ENCODE assay signal across 34 cellular contexts in genomic region chr14:33643782-33644181, GRCh38.
"Had no signal": no experiment of that assay in that cellular context is flagged by ENCODE, and none has a peak within 500 bp of the region (broad histone marks: within the 10 kb centered on the region; RNA-seq: fewer than 3 reads in every experiment).

No MANE protein-coding gene starts in this region.

- ATAC-seq: activated CD8-positive, alpha-beta memory T cell treated with anti-CD3 and anti-CD28 coated beads, Interleukin-2, amount 10 ng/mL, durations not matched to agents 7 days and 5 days; activated T-helper 17 cell treated with anti-CD3 and anti-CD28 coated beads, Interleukin-2, amount 50 U/mL, for 72 hours; Panc1 had no signal

- H3K27me3 Mint-ChIP-seq: activated CD4-positive, alpha-beta memory T cell treated with anti-CD3 and anti-CD28 coated beads, Interleukin-2, amount 10 ng/mL, durations not matched to agents 7 days and 5 days; activated CD8-positive, alpha-beta memory T cell treated with anti-CD3 and anti-CD28 coated beads, Interleukin-2, amount 10 ng/mL, durations not matched to agents 7 days and 5 days; activated naive CD8-positive, alpha-beta T cell treated with anti-CD3 and anti-CD28 coated beads for 36 hours; central memory CD8-positive, alpha-beta T cell had no signal

- H3K36me3 ChIP-seq: cardiac muscle cell, MG63, SJCRH30, WERI-Rb-1 had no signal

- H3K27me3 ChIP-seq: cardiac muscle cell, MG63, SJCRH30 had no signal

- H3K9me3 Mint-ChIP-seq: activated CD4-positive, alpha-beta memory T cell treated with anti-CD3 and anti-CD28 coated beads, Interleukin-2, amount 10 ng/mL, durations not matched to agents 7 days and 5 days; activated naive CD8-positive, alpha-beta T cell treated with anti-CD3 and anti-CD28 coated beads for 36 hours; activated T-helper 17 cell treated with anti-CD3 and anti-CD28 coated beads, Interleukin-2, amount 50 U/mL, for 72 hours had no signal

- H3K4me1 Mint-ChIP-seq: activated CD4-positive, alpha-beta memory T cell treated with anti-CD3 and anti-CD28 coated beads, Interleukin-2, amount 10 ng/mL, durations not matched to agents 7 days and 5 days; activated CD8-positive, alpha-beta memory T cell treated with anti-CD3 and anti-CD28 coated beads, Interleukin-2, amount 10 ng/mL, durations not matched to agents 7 days and 5 days; activated naive CD8-positive, alpha-beta T cell treated with anti-CD3 and anti-CD28 coated beads for 36 hours; activated T-helper 17 cell treated with anti-CD3 and anti-CD28 coated beads, Interleukin-2, amount 50 U/mL, for 72 hours; central memory CD8-positive, alpha-beta T cell had no signal

- H3K4me1 ChIP-seq: SJCRH30 had no signal

- H3K4me3 Mint-ChIP-seq: activated CD4-positive, alpha-beta memory T cell treated with anti-CD3 and anti-CD28 coated beads, Interleukin-2, amount 10 ng/mL, durations not matched to agents 7 days and 5 days; activated CD8-positive, alpha-beta memory T cell treated with anti-CD3 and anti-CD28 coated beads, Interleukin-2, amount 10 ng/mL, durations not matched to agents 7 days and 5 days; activated naive CD8-positive, alpha-beta T cell treated with anti-CD3 and anti-CD28 coated beads for 36 hours; activated T-helper 17 cell treated with anti-CD3 and anti-CD28 coated beads, Interleukin-2, amount 50 U/mL, for 72 hours; central memory CD8-positive, alpha-beta T cell had no signal

- H3K27ac ChIP-seq: cardiac muscle cell, SJCRH30, SK-N-MC, WERI-Rb-1 had no signal

- H3K4me3 ChIP-seq: cardiac muscle cell, MG63, SJCRH30, SK-N-MC had no signal

- H3K36me3 Mint-ChIP-seq: activated CD8-positive, alpha-beta memory T cell treated with anti-CD3 and anti-CD28 coated beads, Interleukin-2, amount 10 ng/mL, durations not matched to agents 7 days and 5 days; activated naive CD8-positive, alpha-beta T cell treated with anti-CD3 and anti-CD28 coated beads for 36 hours had no signal

- H3K27ac Mint-ChIP-seq: activated CD4-positive, alpha-beta memory T cell treated with anti-CD3 and anti-CD28 coated beads, Interleukin-2, amount 10 ng/mL, durations not matched to agents 7 days and 5 days; activated CD8-positive, alpha-beta memory T cell treated with anti-CD3 and anti-CD28 coated beads, Interleukin-2, amount 10 ng/mL, durations not matched to agents 7 days and 5 days; activated naive CD8-positive, alpha-beta T cell treated with anti-CD3 and anti-CD28 coated beads for 36 hours; activated T-helper 17 cell treated with anti-CD3 and anti-CD28 coated beads, Interleukin-2, amount 50 U/mL, for 72 hours had no signal

- H3K9me3 ChIP-seq: MG63, SJCRH30 had no signal

- DNase-seq: activated CD4-positive, alpha-beta memory T cell treated with anti-CD3 and anti-CD28 coated beads, Interleukin-2, amount 10 ng/mL, durations not matched to agents 7 days and 5 days; activated CD4-positive, alpha-beta T cell treated with anti-CD3 and anti-CD28 coated beads for 1 hour; activated CD4-positive, alpha-beta T cell treated with anti-CD3 and anti-CD28 coated beads for 48 hours; activated CD4-positive, CD25-positive, alpha-beta regulatory T cell; activated CD8-positive, alpha-beta memory T cell treated with anti-CD3 and anti-CD28 coated beads for 24 hours; activated CD8-positive, alpha-beta memory T cell treated with anti-CD3 and anti-CD28 coated beads, Interleukin-2, amount 10 ng/mL, durations not matched to agents 7 days and 5 days; activated CD8-positive, alpha-beta memory T cell treated with anti-CD3 and anti-CD28 coated beads, Interleukin-2, amount 50 U/mL, for 48 hours; activated effector memory CD4-positive, alpha-beta T cell treated with anti-CD3 and anti-CD28 coated beads, Interleukin-2, amount 50 U/mL, for 16 hours; activated naive CD4-positive, alpha-beta T cell; activated naive CD4-positive, alpha-beta T cell treated with anti-CD3 and anti-CD28 coated beads, Interleukin-2, amount 50 U/mL, for 16 hours; activated naive CD8-positive, alpha-beta T cell treated with anti-CD3 and anti-CD28 coated beads for 36 hours; activated T-cell treated with anti-CD3 and anti-CD28 coated beads, Interleukin-2, amount 50 U/mL, for 48 hours; amniotic stem cell; aorta; Kasumi-1; KBM-7; MG63; NCI-H1048; NCI-H1417; NCI-H146; NCI-H187; NCI-H2029 treated with DMSO at 0.1 percent for 48 hours; NCI-H2107; NCI-H2171; NCI-H510A; SHP77; T1000; WERI-Rb-1 had no signal
